ENCODE assay signal across 35 cellular contexts in genomic region chr13:49697468-49697867, GRCh38. TPM values are rescaled to one million over a fixed set of nuclear protein-coding genes. Genes with fewer than 3 reads are reported as not detected.
DNase-seq lines count a peak whose midpoint lies in the region; ATAC-seq, FAIRE-seq and TF ChIP-seq lines count a peak whose summit lies in the region.
"Had no signal": no experiment of that assay in that cellular context is flagged by ENCODE, and none has a peak within 500 bp of the region (broad histone marks: within the 10 kb centered on the region; RNA-seq: fewer than 3 reads in every experiment).

No MANE protein-coding gene starts in this region.

- H3K4me3 Mint-ChIP-seq in WTC11, result no peak overlapping the region
- H3K4me3 Mint-ChIP-seq: B cell; CD14-positive monocyte; CD4-positive, alpha-beta memory T cell; CD4-positive, alpha-beta T cell; CD8-positive, alpha-beta memory T cell; CD8-positive, alpha-beta T cell had no signal

- H3K9me3 ChIP-seq in HepG2 (ENCODE audit: low read length) (no peaks in the 10 kb centered on the region), right lobe of liver (no peaks in the 10 kb centered on the region), HEK293 (ENCODE audit: control insufficient read depth, insufficient read depth, low read depth, low read length) (no peaks in the 10 kb centered on the region)
- H3K9me3 ChIP-seq: A549; BE2C; BLaER1; BLaER1 treated with 17β-estradiol and CSF1 and Interleukin-3, amounts not matched to agents 10 nM and 100 nM; Caco-2 had no signal

- no peak for DNase-seq in HepG2 (ENCODE audit: low spot score)
- no peak for DNase-seq in right lobe of liver
- no peak for DNase-seq in WTC11 (ENCODE audit: low spot score)
- no peak for DNase-seq in NCI-H187 treated with DMSO at 0.1 percent for 48 hours (lab: John Stamatoyannopoulos, UW)
- DNase-seq in ureter (ENCODE audit: low spot score), result no peak
- DNase-seq: 8988T; ACHN; AML-193; BE2C; C1 segment of cervical spinal cord; Caco-2; Calu3; CD4-positive, alpha-beta memory T cell; CD4-positive, alpha-beta T cell; CD4-positive, CD25-positive, alpha-beta regulatory T cell; CD8-positive, alpha-beta memory T cell; CD8-positive, alpha-beta T cell; COR-L47; DMS 273 treated with DMSO at 0.1 percent for 48 hours; DMS153; DMS53; DMS79; DMS79 treated with DMSO at 0.1 percent for 48 hours; DND-41; EL had no signal

- CTCF ChIA-PET in HepG2 (lab: Yijun Ruan, JAX; ENCODE audit: low intra/inter-chr PET ratio, low total read pairs), result no interaction called here
- CTCF ChIA-PET in HEK293 (lab: Yijun Ruan, JAX), result no interaction called here
- CTCF ChIA-PET in WTC11 (lab: Charles Lee), result no interaction called here

- H2AFZ ChIP-seq in HepG2 (ENCODE audit: low read length), result no peak overlapping the region

- WGBS in HepG2 (ENCODE audit: low lambda C conversion rate), result 95% methylated on average over 3 of the region's 3 CpGs
- 100% methylated on average over 3 of the region's 3 CpGs for WGBS in right lobe of liver (ENCODE audit: insufficient coverage, low coverage, low lambda C conversion rate, missing lambda C conversion rate)

- H3K27ac ChIP-seq in HepG2 (ENCODE audit: extremely low read length, insufficient read depth, low read length), result no peak overlapping the region
- H3K27ac ChIP-seq in right lobe of liver, result no peak overlapping the region
- H3K27ac ChIP-seq in HEK293 (ENCODE audit: extremely low read depth, low read depth, low read length), result no peak overlapping the region
- H3K27ac ChIP-seq: 22Rv1; A549; BLaER1; BLaER1 treated with 17β-estradiol and CSF1 and Interleukin-3, amounts not matched to agents 10 nM and 100 nM; C4-2B had no signal

- no peak for FAIRE-seq in HepG2 (lab: Jason Lieb, UNC)
- FAIRE-seq: A204.1, A549, D721Med had no signal

- H3K27me3 ChIP-seq in HepG2 (ENCODE audit: control insufficient read depth in 1 of 2, insufficient read depth in 2 of 2, low read length in 2 of 2) (no peaks in the 10 kb centered on the region), right lobe of liver (no peaks in the 10 kb centered on the region)
- H3K27me3 ChIP-seq: BE2C; BLaER1; BLaER1 treated with 17β-estradiol and CSF1 and Interleukin-3, amounts not matched to agents 10 nM and 100 nM had no signal

- POLR2A ChIA-PET in HepG2 (lab: Yijun Ruan, JAX) (no interaction called here), HEK293 (lab: Yijun Ruan, JAX) (no interaction called here), WTC11 (lab: Charles Lee) (interaction anchor here (0.5 kb wide), 1 partner anchor 945 kb away, joined by 3 read pairs; no protein-coding TSS in a partner anchor)

- H3K9ac ChIP-seq in HepG2 (ENCODE audit: insufficient read depth, low read depth, low read length), result no peak overlapping the region
- H3K9ac ChIP-seq: BLaER1; BLaER1 treated with 17β-estradiol and CSF1 and Interleukin-3, amounts not matched to agents 10 nM and 100 nM had no signal

- TF ChIP-seq RAD21 in HepG2 (CRISPR knock-in tag; IDR thresholded peaks at IDR 0.05), result no peak

- TF ChIP-seq EP300 in HepG2 (IDR thresholded peaks at IDR 0.05; ENCODE audit: low read depth in 2 of 2, low read length in 2 of 2), result no peak
- TF ChIP-seq EP300 in HepG2 (CRISPR knock-in tag; IDR thresholded peaks at IDR 0.05; ENCODE audit: borderline replicate concordance), result no peak

- in situ Hi-C loops in HepG2 (cut with HindIII; ENCODE audit: extremely low pct_ligation_motif_present, low pct_unique_long_range_greater_than_20kb), result no loop called here

- H3K4me1 ChIP-seq in HepG2 (ENCODE audit: insufficient read depth, low read length) (no peaks in the 10 kb centered on the region), right lobe of liver (no peaks in the 10 kb centered on the region), HEK293 (ENCODE audit: control insufficient read depth, insufficient read depth, low read length) (no peaks in the 10 kb centered on the region)
- H3K4me1 ChIP-seq: BE2C, BLaER1, Caco-2 had no signal

- no peak overlapping the region for H3K4me3 ChIP-seq in HepG2 (replicated peaks in 1 of 3; ENCODE audit: insufficient read depth in 1 of 3, low read depth in 2 of 3, low read length in 3 of 3)
- no peak overlapping the region for H3K4me3 ChIP-seq in right lobe of liver
- H3K4me3 ChIP-seq in HEK293 (ENCODE audit: low read depth, low read length), result no peak overlapping the region
- H3K4me3 ChIP-seq: A549; BLaER1; BLaER1 treated with 17β-estradiol and CSF1 and Interleukin-3, amounts not matched to agents 10 nM and 100 nM had no signal

- H3K27me3 Mint-ChIP-seq in WTC11 (ENCODE audit: low read depth), result no peaks in the 10 kb centered on the region; the same call in 1 of the 2 replicates
- H3K27me3 Mint-ChIP-seq: B cell; CD4-positive, alpha-beta memory T cell; CD4-positive, alpha-beta T cell; CD4-positive, CD25-positive, alpha-beta regulatory T cell; CD8-positive, alpha-beta memory T cell had no signal

- no peak overlapping the region for H3K27ac Mint-ChIP-seq in WTC11
- H3K27ac Mint-ChIP-seq: B cell; CD14-positive monocyte; CD4-positive, alpha-beta memory T cell; CD4-positive, alpha-beta T cell; CD4-positive, CD25-positive, alpha-beta regulatory T cell; CD8-positive, alpha-beta T cell had no signal

- peaks cover 7% of the 10 kb centered on the region; the same call in 1 of the 2 replicates for H3K9me3 Mint-ChIP-seq in WTC11
- H3K9me3 Mint-ChIP-seq: CD14-positive monocyte; CD4-positive, alpha-beta memory T cell; CD4-positive, alpha-beta T cell; CD4-positive, CD25-positive, alpha-beta regulatory T cell; CD8-positive, alpha-beta memory T cell; CD8-positive, alpha-beta T cell had no signal

- intact Hi-C loops in HepG2 (cut with micrococcal nuclease; ENCODE audit: unreplicated experiment), result no loop called here
- intact Hi-C loops in right lobe of liver (cut with DNase I), result no loop called here

- no peak overlapping the region for H3K4me2 ChIP-seq in HepG2 (ENCODE audit: low read depth, low read length)
- H3K4me2 ChIP-seq: A549; BLaER1; BLaER1 treated with 17β-estradiol and CSF1 and Interleukin-3, amounts not matched to agents 10 nM and 100 nM had no signal

- H3K36me3 ChIP-seq in HepG2 (replicated peaks in 1 of 2; ENCODE audit: control insufficient read depth in 1 of 2, insufficient read depth in 2 of 2, low read length in 2 of 2) (peaks cover 3 to 15% of the 10 kb centered on the region in 2 experiments), right lobe of liver (peaks cover 0 to 13% (median 5%) of the 10 kb centered on the region in 4 donors), HEK293 (ENCODE audit: control insufficient read depth in 2 of 2, insufficient read depth in 1 of 2, low read length in 2 of 2) (peaks cover 4 to 15% of the 10 kb centered on the region in 2 experiments; a peak in 2 of 3 replicates)

- H3K4me1 Mint-ChIP-seq in WTC11, result peaks cover 51% of the 10 kb centered on the region
- H3K4me1 Mint-ChIP-seq: CD8-positive, alpha-beta memory T cell had no signal

- TF ChIP-seq CTCF in HepG2 (CRISPR knock-in tag; IDR thresholded peaks at IDR 0.05) (no peak), right lobe of liver (IDR thresholded peaks at IDR 0.05) (no peak), HEK293 (tag by site-specific recombination; IDR thresholded peaks at IDR 0.05) (no peak), WTC11 (IDR thresholded peaks at IDR 0.05) (no peak)

- H3K36me3 Mint-ChIP-seq in WTC11, result peaks cover 22% of the 10 kb centered on the region

- TF ChIP-seq POLR2A in HepG2 (IDR thresholded peaks at IDR 0.05; ENCODE audit: insufficient read depth in 1 of 2, low read depth in 2 of 2, low read length in 2 of 2) (no peak), right lobe of liver (IDR thresholded peaks at IDR 0.05) (no peak)

- no TSS peak for BruUV-seq in HepG2 (replicated peaks; lab: Mats Ljungman, UMichigan)

- ATAC-seq in HepG2 (no peak), right lobe of liver (no peak), WTC11 (no peak)
- ATAC-seq: A549; CD8-positive, alpha-beta T cell had no signal

- no peaks in the 10 kb centered on the region for H4K20me1 ChIP-seq in HepG2 (ENCODE audit: insufficient read depth, low read length)
- H4K20me1 ChIP-seq: BLaER1; BLaER1 treated with 17β-estradiol and CSF1 and Interleukin-3, amounts not matched to agents 10 nM and 100 nM had no signal

- H3K79me2 ChIP-seq in HepG2 (ENCODE audit: insufficient read depth, low read length), result no peaks in the 10 kb centered on the region

TF ChIP-seq in HepG2, 621 proteins besides CTCF, POLR2A, EP300 and RAD21 (continues in another document):
- TF ChIP-seq ZNF451 (CRISPR knock-in tag; IDR thresholded peaks at IDR 0.05), result no peak
- TF ChIP-seq TARDBP (CRISPR knock-in tag; IDR thresholded peaks at IDR 0.05), result no peak

TF ChIP-seq in HEK293, 187 proteins besides CTCF, POLR2A, EP300 and RAD21 (continues in another document):
- TF ChIP-seq KLF7 (tag by site-specific recombination; IDR thresholded peaks at IDR 0.05; ENCODE audit: borderline replicate concordance) (no peak), SCRT2 (tag by site-specific recombination; IDR thresholded peaks at IDR 0.05) (0 out of 2 replicates have a peak, but pooled peaks have one; percentile 31)

RNA-seq across cellular contexts. Expression of gene EBPL, which starts 6.2 kb away (rescaled TPM):
- total RNA-seq in HepG2 (2016; rRNA removed; fragmentation: Illumina TruSeq; extraction: Trizol), result 51.8 and 96.5 TPM in 2 replicates
- total RNA-seq in HepG2 (2016; cell fraction: cytosol; rRNA removed; fragmentation: Illumina TruSeq; extraction: Trizol; ENCODE audit: low read depth), result 56.8 and 64.5 TPM in 2 replicates
- total RNA-seq in HepG2 (2016; cell fraction: insoluble cytoplasmic fraction; rRNA removed; fragmentation: Illumina TruSeq; extraction: Trizol), result 58.9 and 93.7 TPM in 2 replicates
- 81.0 and 87.0 TPM in 2 replicates for total RNA-seq in HepG2 (2016; cell fraction: membrane; rRNA removed; fragmentation: Illumina TruSeq; extraction: Trizol)
- total RNA-seq in HepG2 (2016; cell fraction: nucleus; rRNA removed; fragmentation: Illumina TruSeq; extraction: Trizol), result 79.2 and 88.6 TPM in 2 replicates
- polyA plus RNA-seq in HepG2 (2011; rRNA removed), result 121 and 152 TPM in 2 replicates
- 166 and 196 TPM in 2 replicates for polyA plus RNA-seq in HepG2 (2011; cell fraction: cytosol; rRNA removed)
- 47.9 and 52.9 TPM in 2 replicates for polyA plus RNA-seq in HepG2 (2011; cell fraction: nucleus; rRNA removed)
- 98.5 and 107 TPM in 2 replicates for polyA plus RNA-seq in HepG2 (2012)
- polyA plus RNA-seq in HepG2 (2016; cell fraction: cytosol; fragmentation: Illumina TruSeq; extraction: Trizol; ENCODE audit: low read depth), result 96.1 and 104 TPM in 2 replicates
- 80.1 and 82.4 TPM in 2 replicates for polyA plus RNA-seq in HepG2 (2016; cell fraction: insoluble cytoplasmic fraction; fragmentation: Illumina TruSeq; extraction: Trizol; ENCODE audit: low read depth)
- polyA plus RNA-seq in HepG2 (2016; cell fraction: membrane; fragmentation: Illumina TruSeq; extraction: Trizol; ENCODE audit: low read depth), result 123 and 124 TPM in 2 replicates
- 147 and 178 TPM in 2 replicates for polyA plus RNA-seq in HepG2 (2016; cell fraction: nucleus; fragmentation: Illumina TruSeq; extraction: Trizol; ENCODE audit: insufficient read depth, low read depth)
- polyA minus RNA-seq in HepG2 (2011; rRNA and poly(A)+ RNA removed; ENCODE audit: low replicate concordance), result 34.0 and 51.1 TPM in 2 replicates
- 39.1 and 48.0 TPM in 2 replicates for polyA minus RNA-seq in HepG2 (2011; cell fraction: cytosol; rRNA and poly(A)+ RNA removed)
- 22.3 and 23.9 TPM in 2 replicates for polyA minus RNA-seq in HepG2 (2011; cell fraction: nucleus; rRNA and poly(A)+ RNA removed)
- 10 to 100 TPM; 45.1 to 95.2 (median 55.4) TPM for total RNA-seq in right lobe of liver
- total RNA-seq in WTC11 (2021), result 92.5 to 137 TPM (median 126 TPM) in 3 replicates
- total RNA-seq in ureter, result 51.5 TPM

Comparison
In these comparisons a context has a peak if more than half of its experiments do, and no peak if none do; other contexts are left out.
1. Of the 63 proteins assayed by ChIP-seq in both HepG2 and HEK293: peak only in HepG2: none; only in HEK293: none; in both: ZNF121; in neither: 62.